In genomic region chr7:91759205-91759863, GRCh38 we compare ENCODE assay signal across 13 cellular contexts.
DNase-seq lines count a peak whose midpoint lies in the region; ATAC-seq and TF ChIP-seq lines count a peak whose summit lies in the region.
"Had no signal": no experiment of that assay in that cellular context is flagged by ENCODE, and none has a peak within 500 bp of the region (broad histone marks: within the 10 kb centered on the region; RNA-seq: fewer than 3 reads in every experiment).

No MANE protein-coding gene starts in this region.

- no peaks in the 10 kb centered on the region for H3K9me3 ChIP-seq in H9 (ENCODE audit: control insufficient read depth, low read depth, low read length)
- H3K9me3 ChIP-seq in CD8-positive, alpha-beta T cell (ENCODE audit: low read length) = no peaks in the 10 kb centered on the region

- no peak overlapping the region for H4K8ac ChIP-seq in H9 (replicated peaks; ENCODE audit: insufficient read length, low read depth, low read length)

- H3K14ac ChIP-seq in H9 (ENCODE audit: insufficient read depth, low read length) = no peak overlapping the region; the same call in 1 of the 2 replicates

- no peak overlapping the region for H3K9ac ChIP-seq in H9 (ENCODE audit: extremely low read depth, insufficient read length, low read length)

- WGBS in H9 (ENCODE audit: extremely low coverage, insufficient read length, low lambda C conversion rate) = no CpG with 5 or more reads among the region's 4 CpGs

- H2BK12ac ChIP-seq in H9 (ENCODE audit: insufficient read length, low read depth, low read length) = no peak overlapping the region

- peak; percentile 67 for DNase-seq in H9
- peak; percentile 95 for DNase-seq in OCI-M1 (lab: John Stamatoyannopoulos, UW)
- peak; percentile 93 for DNase-seq in epithelial cell of esophagus (ENCODE audit: low read depth)
- DNase-seq in nephron progenitor cell = peak; percentile 48
- no peak for DNase-seq in CD8-positive, alpha-beta T cell
- no peak for DNase-seq in C1 segment of cervical spinal cord (lab: John Stamatoyannopoulos, UW)
- DNase-seq in GM10266 (ENCODE audit: extremely low spot score) = no peak
- DNase-seq in activated naive CD4-positive, alpha-beta T cell treated with anti-CD3 and anti-CD28 coated beads for 36 hours = no peak
- DNase-seq: activated CD4-positive, CD25-positive, alpha-beta regulatory T cell treated with anti-CD3 and anti-CD28 coated beads, Interleukin-2, amount 50 U/mL, for 72 hours; DMS79; erythroblast; stimulated activated CD4-positive, alpha-beta T cell treated with anti-CD3 and anti-CD28 coated beads, Interleukin-15, amount 100 ng/mL, for 24 hours had no signal

- no peak overlapping the region for H3K18ac ChIP-seq in H9 (ENCODE audit: insufficient read length, low read depth, low read length)

- ATAC-seq in CD8-positive, alpha-beta T cell = no peak

- peaks cover 5 to 6% of the 10 kb centered on the region in 2 experiments for H3K4me1 Mint-ChIP-seq in H9
- H3K4me1 Mint-ChIP-seq in nephron progenitor cell = peaks cover 5% of the 10 kb centered on the region
- H3K4me1 Mint-ChIP-seq in CD8-positive, alpha-beta T cell (ENCODE audit: low read depth) = no peaks in the 10 kb centered on the region
- no peaks in the 10 kb centered on the region for H3K4me1 Mint-ChIP-seq in activated naive CD4-positive, alpha-beta T cell treated with anti-CD3 and anti-CD28 coated beads for 36 hours (ENCODE audit: low read depth)
- H3K4me1 Mint-ChIP-seq: mesothelial cell of epicardium had no signal

- no peaks in the 10 kb centered on the region for H3K23me2 ChIP-seq in H9 (ENCODE audit: insufficient read length, low read depth, low read length, poor library complexity, severe bottlenecking)

- peak overlapping the region; percentile 70 for H2AFZ ChIP-seq in H9 (ENCODE audit: low read length)

- no peak overlapping the region for H2AK5ac ChIP-seq in H9 (ENCODE audit: insufficient read length, low read length)

- H3K9me3 Mint-ChIP-seq in H9 = peaks cover 11 to 18% of the 10 kb centered on the region in 2 experiments; a peak in 4 of 5 replicates
- H3K9me3 Mint-ChIP-seq in nephron progenitor cell = peaks cover 56% of the 10 kb centered on the region
- peaks cover 38% of the 10 kb centered on the region for H3K9me3 Mint-ChIP-seq in CD8-positive, alpha-beta T cell
- H3K9me3 Mint-ChIP-seq in activated naive CD4-positive, alpha-beta T cell treated with anti-CD3 and anti-CD28 coated beads for 36 hours = peaks cover 37% of the 10 kb centered on the region

- intact Hi-C loops in CD8-positive, alpha-beta T cell (cut with DNase I, micrococcal nuclease) = no loop called here
- intact Hi-C loops in activated naive CD4-positive, alpha-beta T cell treated with anti-CD3 and anti-CD28 coated beads for 36 hours (cut with micrococcal nuclease) = no loop called here

- POLR2A ChIA-PET in CD8-positive, alpha-beta T cell (lab: Charles Lee) = no interaction called here

- no peaks in the 10 kb centered on the region for H4K20me1 ChIP-seq in H9 (ENCODE audit: control insufficient read depth, insufficient read depth, insufficient read length)

- H3K27me3 Mint-ChIP-seq in H9 (ENCODE audit: low read depth) (no peaks in the 10 kb centered on the region; the same call in none of the 2 replicates), nephron progenitor cell (ENCODE audit: low read depth, poor library complexity) (no peaks in the 10 kb centered on the region)
- no peaks in the 10 kb centered on the region for H3K27me3 Mint-ChIP-seq in CD8-positive, alpha-beta T cell (ENCODE audit: low read depth)
- no peaks in the 10 kb centered on the region for H3K27me3 Mint-ChIP-seq in activated naive CD4-positive, alpha-beta T cell treated with anti-CD3 and anti-CD28 coated beads for 36 hours (ENCODE audit: low read depth)

- H2BK5ac ChIP-seq in H9 (ENCODE audit: insufficient read length, low read length) = no peak overlapping the region

- H3K23ac ChIP-seq in H9 (ENCODE audit: insufficient read length, low read depth, low read length) = no peak overlapping the region

- H3K36me3 Mint-ChIP-seq in H9 (ENCODE audit: insufficient read depth in 1 of 3, low read depth in 3 of 3) = peaks cover 0 to 4% (median 0%) of the 10 kb centered on the region in 3 experiments; a peak in 2 of 7 replicates
- peaks cover 15% of the 10 kb centered on the region for H3K36me3 Mint-ChIP-seq in nephron progenitor cell (ENCODE audit: low read depth)
- peaks cover 6% of the 10 kb centered on the region for H3K36me3 Mint-ChIP-seq in CD8-positive, alpha-beta T cell
- no peaks in the 10 kb centered on the region for H3K36me3 Mint-ChIP-seq in activated naive CD4-positive, alpha-beta T cell treated with anti-CD3 and anti-CD28 coated beads for 36 hours (ENCODE audit: low read depth)
- H3K36me3 Mint-ChIP-seq: mesothelial cell of epicardium had no signal

- no peak overlapping the region for H2BK120ac ChIP-seq in H9 (ENCODE audit: low read depth, low read length, poor library complexity, severe bottlenecking)

- H3K4ac ChIP-seq in H9 (ENCODE audit: low read depth, low read length) = no peak overlapping the region

- no peak for TF ChIP-seq CTCF in H9 (conservative IDR thresholded peaks at IDR 0.05)
- no peak for TF ChIP-seq CTCF in epithelial cell of esophagus (IDR thresholded peaks at IDR 0.05; ENCODE audit: insufficient read depth, low read depth, low read length, missing control alignments)
- TF ChIP-seq CTCF in nephron progenitor cell (IDR thresholded peaks at IDR 0.05) = no peak
- no peak for TF ChIP-seq CTCF in CD8-positive, alpha-beta T cell (IDR thresholded peaks at IDR 0.05)
- no peak for TF ChIP-seq CTCF in GM10266 (IDR thresholded peaks at IDR 0.05; ENCODE audit: control insufficient read depth, insufficient read depth, low read depth, missing control alignments)

- H3K27ac Mint-ChIP-seq in H9 (no peak overlapping the region), nephron progenitor cell (no peak overlapping the region)
- no peak overlapping the region for H3K27ac Mint-ChIP-seq in CD8-positive, alpha-beta T cell
- no peak overlapping the region for H3K27ac Mint-ChIP-seq in activated naive CD4-positive, alpha-beta T cell treated with anti-CD3 and anti-CD28 coated beads for 36 hours
- H3K27ac Mint-ChIP-seq: mesothelial cell of epicardium had no signal

- no peaks in the 10 kb centered on the region for H3K27me3 ChIP-seq in H9 (ENCODE audit: insufficient read depth, low read length)
- no peaks in the 10 kb centered on the region for H3K27me3 ChIP-seq in CD8-positive, alpha-beta T cell (ENCODE audit: insufficient read depth, low read length)

- no peak overlapping the region for H3T11ph ChIP-seq in H9 (ENCODE audit: low read length)

- H2BK15ac ChIP-seq in H9 (ENCODE audit: low read depth, low read length) = no peak overlapping the region

- H3K4me2 ChIP-seq in H9 (ENCODE audit: insufficient read depth, insufficient read length, low read length) = no peak overlapping the region

- no peaks in the 10 kb centered on the region for H3K79me1 ChIP-seq in H9 (ENCODE audit: insufficient read depth, low read depth, low read length, poor library complexity, severe bottlenecking)

- no peak overlapping the region for H2BK20ac ChIP-seq in H9 (ENCODE audit: low read depth, low read length, poor library complexity, severe bottlenecking)

- CTCF ChIA-PET in CD8-positive, alpha-beta T cell (lab: Charles Lee) = no interaction called here
- CTCF ChIA-PET in activated naive CD4-positive, alpha-beta T cell treated with anti-CD3 and anti-CD28 coated beads for 36 hours (lab: Charles Lee) = interaction anchor here (0.6 kb wide), 1 partner anchor 9 kb away, joined by 3 read pairs; no protein-coding TSS in a partner anchor

- H4K91ac ChIP-seq in H9 (ENCODE audit: insufficient read length, low read depth, low read length) = no peak overlapping the region

- no peak overlapping the region for H3K27ac ChIP-seq in H9 (ENCODE audit: insufficient read length, low read depth, low read length)
- H3K27ac ChIP-seq in CD8-positive, alpha-beta T cell (ENCODE audit: low read depth, low read length) = no peak overlapping the region

- H3K4me3 ChIP-seq in epithelial cell of esophagus (ENCODE audit: low read length) = no peak overlapping the region
- no peak overlapping the region for H3K4me3 ChIP-seq in CD8-positive, alpha-beta T cell (ENCODE audit: low read depth, low read length)

- peak overlapping the region; percentile 20 for H4K5ac ChIP-seq in H9 (ENCODE audit: insufficient read length, low read depth, low read length)

- H3K4me3 Mint-ChIP-seq in H9 = no peak overlapping the region; a peak in 1 of 5 replicates
- H3K4me3 Mint-ChIP-seq in nephron progenitor cell = no peak overlapping the region
- H3K4me3 Mint-ChIP-seq in CD8-positive, alpha-beta T cell = no peak overlapping the region
- H3K4me3 Mint-ChIP-seq in activated naive CD4-positive, alpha-beta T cell treated with anti-CD3 and anti-CD28 coated beads for 36 hours = no peak overlapping the region
- H3K4me3 Mint-ChIP-seq: mesothelial cell of epicardium had no signal

- H3K56ac ChIP-seq in H9 (ENCODE audit: insufficient read length, low read depth, low read length) = no peak overlapping the region

- H3K4me1 ChIP-seq in H9 (ENCODE audit: insufficient read depth, low read length) = peaks cover 2% of the 10 kb centered on the region; the same call in 1 of the 2 replicates
- no peaks in the 10 kb centered on the region for H3K4me1 ChIP-seq in CD8-positive, alpha-beta T cell (ENCODE audit: insufficient read depth, low read length)

- H3K36me3 ChIP-seq in CD8-positive, alpha-beta T cell (ENCODE audit: insufficient read depth, low read length) = no peaks in the 10 kb centered on the region

- H3K79me2 ChIP-seq in H9 (ENCODE audit: insufficient read depth, low read length) = no peaks in the 10 kb centered on the region

Comparison
In these comparisons a context has a peak if more than half of its experiments do, and no peak if none do; other contexts are left out.
1. DNase-seq: peak in H9 (single experiment), OCI-M1 (single experiment), epithelial cell of esophagus (single experiment) and nephron progenitor cell (single experiment); none in CD8-positive, alpha-beta T cell (0 of 7), C1 segment of cervical spinal cord (0 of 14), GM10266 (single experiment) and activated naive CD4-positive, alpha-beta T cell treated with anti-CD3 and anti-CD28 coated beads for 36 hours (single experiment).